ENCODE assay signal across 16 cellular contexts in the genomic region with DNA sequence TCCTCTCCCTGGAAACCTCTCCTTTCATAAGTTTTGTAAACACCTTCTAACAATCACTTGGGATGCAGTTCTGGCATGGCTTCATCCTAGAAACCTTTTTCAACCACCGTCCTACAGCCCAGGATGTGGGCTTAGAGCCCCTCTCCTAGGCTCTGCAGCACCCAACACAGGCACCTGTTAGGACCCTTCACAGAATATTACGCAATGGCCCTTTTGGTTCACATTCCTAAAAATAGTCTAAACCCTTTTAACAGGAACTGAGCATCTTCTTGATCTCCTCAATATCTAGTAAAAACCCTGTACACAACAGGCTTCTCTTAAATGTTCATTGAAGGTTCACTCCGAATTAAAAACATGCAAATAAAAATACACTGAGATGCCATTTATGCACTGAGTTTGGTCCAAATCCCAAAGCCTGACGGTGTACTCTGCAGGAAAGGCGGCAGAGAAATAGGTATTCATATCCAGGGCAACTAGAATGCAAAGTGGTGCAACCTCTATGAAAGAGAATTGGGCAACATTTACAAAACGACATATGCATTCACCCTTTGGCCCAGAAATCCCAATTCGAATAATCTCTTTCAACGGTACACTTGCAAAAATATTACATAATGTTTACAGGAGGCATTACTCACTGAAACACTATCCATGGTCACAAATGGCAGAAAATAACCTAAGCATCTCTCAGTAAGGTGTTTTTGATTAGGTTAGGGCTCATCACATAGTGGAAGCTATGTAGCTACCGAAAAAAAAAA.
"Had no signal": no experiment of that assay in that cellular context is flagged by ENCODE, and none has a peak within 500 bp of the region (broad histone marks: within the 10 kb centered on the region; RNA-seq: fewer than 3 reads in every experiment).

No MANE protein-coding gene starts in this region.

- H3K27me3 Mint-ChIP-seq: activated CD4-positive, alpha-beta memory T cell treated with anti-CD3 and anti-CD28 coated beads for 36 hours; activated CD4-positive, alpha-beta T cell treated with anti-CD3 and anti-CD28 coated beads for 36 hours; activated CD8-positive, alpha-beta memory T cell treated with anti-CD3 and anti-CD28 coated beads, Interleukin-2, amount 10 ng/mL, durations not matched to agents 7 days and 5 days; activated naive CD4-positive, alpha-beta T cell treated with anti-CD3 and anti-CD28 coated beads, Interleukin-2, amount 50 U/mL, for 24 hours; natural killer cell treated with Interleukin-12 subunit alpha and Interleukin-12 subunit beta and Interleukin-15 and Interleukin-18, amount 100 ng/mL, for 72 hours had no signal

- H3K4me3 ChIP-seq: adrenal gland, colonic mucosa, gastroesophageal sphincter, transverse colon, vagina had no signal

- H3K27me3 ChIP-seq: adrenal gland, colonic mucosa, gastroesophageal sphincter, transverse colon, vagina had no signal

- H3K9me3 Mint-ChIP-seq: activated naive CD4-positive, alpha-beta T cell treated with anti-CD3 and anti-CD28 coated beads, Interleukin-2, amount 50 U/mL, for 24 hours had no signal

- H3K4me1 ChIP-seq: adrenal gland, colonic mucosa, gastroesophageal sphincter, transverse colon, vagina had no signal

- ATAC-seq: activated CD4-positive, alpha-beta T cell treated with anti-CD3 and anti-CD28 coated beads for 36 hours; activated CD8-positive, alpha-beta memory T cell treated with anti-CD3 and anti-CD28 coated beads, Interleukin-2, amount 10 ng/mL, durations not matched to agents 7 days and 5 days; gastroesophageal sphincter; natural killer cell treated with Interleukin-12 subunit alpha and Interleukin-12 subunit beta and Interleukin-15 and Interleukin-18, amount 100 ng/mL, for 72 hours; stimulated activated naive CD8-positive, alpha-beta T cell treated with anti-CD3 and anti-CD28 coated beads, Interleukin-15, Interleukin-2, amounts not matched to agents 100 U/mL and 50 U/mL, for 24 hours had no signal

- H3K27ac Mint-ChIP-seq: activated CD4-positive, alpha-beta memory T cell treated with anti-CD3 and anti-CD28 coated beads for 36 hours; activated CD4-positive, alpha-beta T cell treated with anti-CD3 and anti-CD28 coated beads for 36 hours; activated CD8-positive, alpha-beta memory T cell treated with anti-CD3 and anti-CD28 coated beads, Interleukin-2, amount 10 ng/mL, durations not matched to agents 7 days and 5 days; activated naive CD4-positive, alpha-beta T cell treated with anti-CD3 and anti-CD28 coated beads, Interleukin-2, amount 50 U/mL, for 24 hours; natural killer cell treated with Interleukin-12 subunit alpha and Interleukin-12 subunit beta and Interleukin-15 and Interleukin-18, amount 100 ng/mL, for 72 hours; T-helper 1 cell treated with Interleukin-12 subunit alpha and Interleukin-12 subunit beta and Interleukin-4 antibody, amounts not matched to agents 30 μg/mL and 1 μg/mL, for 36 hours had no signal

- H3K36me3 ChIP-seq: adrenal gland, colonic mucosa, gastroesophageal sphincter, WERI-Rb-1 had no signal

- H3K27ac ChIP-seq: adrenal gland, colonic mucosa, gastroesophageal sphincter, transverse colon, vagina, WERI-Rb-1 had no signal

- H3K36me3 Mint-ChIP-seq: activated CD4-positive, alpha-beta memory T cell treated with anti-CD3 and anti-CD28 coated beads for 36 hours; activated CD8-positive, alpha-beta memory T cell treated with anti-CD3 and anti-CD28 coated beads, Interleukin-2, amount 10 ng/mL, durations not matched to agents 7 days and 5 days; activated naive CD4-positive, alpha-beta T cell treated with anti-CD3 and anti-CD28 coated beads, Interleukin-2, amount 50 U/mL, for 24 hours; natural killer cell treated with Interleukin-12 subunit alpha and Interleukin-12 subunit beta and Interleukin-15 and Interleukin-18, amount 100 ng/mL, for 72 hours had no signal

- H3K9me3 ChIP-seq: adrenal gland, colonic mucosa, gastroesophageal sphincter, transverse colon, vagina had no signal

- H3K4me3 Mint-ChIP-seq: activated CD4-positive, alpha-beta memory T cell treated with anti-CD3 and anti-CD28 coated beads for 36 hours; activated CD4-positive, alpha-beta T cell treated with anti-CD3 and anti-CD28 coated beads for 36 hours; activated CD8-positive, alpha-beta memory T cell treated with anti-CD3 and anti-CD28 coated beads, Interleukin-2, amount 10 ng/mL, durations not matched to agents 7 days and 5 days; activated naive CD4-positive, alpha-beta T cell treated with anti-CD3 and anti-CD28 coated beads, Interleukin-2, amount 50 U/mL, for 24 hours; natural killer cell treated with Interleukin-12 subunit alpha and Interleukin-12 subunit beta and Interleukin-15 and Interleukin-18, amount 100 ng/mL, for 72 hours; T-helper 1 cell treated with Interleukin-12 subunit alpha and Interleukin-12 subunit beta and Interleukin-4 antibody, amounts not matched to agents 30 μg/mL and 1 μg/mL, for 36 hours had no signal

- H3K4me1 Mint-ChIP-seq: activated CD4-positive, alpha-beta T cell treated with anti-CD3 and anti-CD28 coated beads for 36 hours; activated CD8-positive, alpha-beta memory T cell treated with anti-CD3 and anti-CD28 coated beads, Interleukin-2, amount 10 ng/mL, durations not matched to agents 7 days and 5 days; activated naive CD4-positive, alpha-beta T cell treated with anti-CD3 and anti-CD28 coated beads, Interleukin-2, amount 50 U/mL, for 24 hours had no signal

- DNase-seq: activated CD4-positive, alpha-beta memory T cell treated with anti-CD3 and anti-CD28 coated beads for 36 hours; activated CD4-positive, alpha-beta T cell treated with anti-CD3 and anti-CD28 coated beads for 36 hours; activated CD8-positive, alpha-beta memory T cell treated with anti-CD3 and anti-CD28 coated beads, Interleukin-2, amount 10 ng/mL, durations not matched to agents 7 days and 5 days; activated T-cell treated with anti-CD3 and anti-CD28 coated beads, Interleukin-2, amount 50 U/mL, for 1 hour; adrenal gland; colonic mucosa; kidney; occipital lobe; stimulated activated naive CD8-positive, alpha-beta T cell treated with anti-CD3 and anti-CD28 coated beads, Interleukin-15, Interleukin-2, amounts not matched to agents 100 U/mL and 50 U/mL, for 24 hours; transverse colon; WERI-Rb-1 had no signal
